In the genomic region with DNA sequence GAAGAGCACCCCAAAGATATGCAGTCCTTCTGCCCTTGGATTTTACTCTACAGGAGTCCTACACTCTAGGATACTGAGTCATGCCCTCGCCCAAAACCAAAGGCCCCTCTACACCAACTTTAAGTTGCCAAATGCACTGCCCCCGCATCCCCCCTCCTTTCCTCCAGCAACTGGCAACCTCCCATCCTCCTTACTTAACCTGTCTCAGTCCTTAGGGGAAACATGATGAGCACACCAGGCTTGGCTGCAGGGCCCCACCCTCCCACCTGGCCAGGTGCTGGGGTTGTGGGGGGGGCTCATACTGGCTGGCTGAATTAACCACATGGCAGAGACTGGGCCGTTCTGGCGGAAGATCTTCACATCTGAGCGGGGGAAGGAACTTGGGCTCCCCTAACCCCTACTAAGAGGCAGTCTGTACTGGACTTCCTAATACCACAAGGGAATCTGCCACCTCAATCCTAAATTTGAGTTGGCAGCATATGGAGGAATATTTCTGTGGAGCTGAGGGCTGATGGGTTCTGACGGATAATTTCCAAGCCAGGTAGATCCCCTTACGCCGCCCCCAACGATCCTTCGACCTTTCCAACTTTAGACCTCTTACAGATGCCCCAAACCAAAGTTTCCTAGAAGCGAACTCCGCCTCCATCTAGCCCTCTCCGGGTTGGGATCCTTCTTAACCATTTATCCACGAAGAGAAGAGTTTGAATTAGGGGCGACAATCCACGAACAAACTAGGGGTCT, we compare ENCODE assay signal across 6 cellular contexts. TPM values are rescaled to one million over a fixed set of nuclear protein-coding genes. Genes with fewer than 3 reads are reported as not detected.
DNase-seq lines count a peak whose midpoint lies in the region; ATAC-seq and TF ChIP-seq lines count a peak whose summit lies in the region.

No MANE protein-coding gene starts in this region.

- intact Hi-C loops in gastrocnemius medialis (cut with DNase I; ENCODE audit: low total_unique reads), result no loop called here

- peak in 1 of 2 donors; percentile 0 for ATAC-seq in gastrocnemius medialis

- TF ChIP-seq POLR2A in gastrocnemius medialis (IDR thresholded peaks at IDR 0.05), result peak; percentile 32 to 41

- H3K27me3 ChIP-seq in GM06990 (replicated peaks; ENCODE audit: control insufficient read depth, insufficient read depth, low read length) (no peaks in the 10 kb centered on the region), endocrine pancreas (ENCODE audit: control insufficient read depth, insufficient read depth, low read length) (no peaks in the 10 kb centered on the region), gastrocnemius medialis (no peaks in the 10 kb centered on the region)

- peaks cover 7% of the 10 kb centered on the region for H3K4me1 ChIP-seq in endocrine pancreas (ENCODE audit: control insufficient read depth, insufficient read depth, low read length)
- H3K4me1 ChIP-seq in gastrocnemius medialis, result peaks cover 57 to 66% of the 10 kb centered on the region in 2 donors

- H3K4me3 ChIP-seq in GM06990 (replicated peaks; ENCODE audit: low read depth, low read length) (peak overlapping the region; percentile 93), endocrine pancreas (ENCODE audit: control insufficient read depth, insufficient read depth, low read length) (peak overlapping the region; percentile 78), gastrocnemius medialis (peak overlapping the region; percentile 86 to 100 (median 96))

- no peaks in the 10 kb centered on the region for H3K36me3 ChIP-seq in GM06990 (ENCODE audit: control insufficient read depth, insufficient read depth, low read length)
- H3K36me3 ChIP-seq in endocrine pancreas (ENCODE audit: control insufficient read depth, insufficient read depth, low read length), result no peaks in the 10 kb centered on the region
- no peaks in the 10 kb centered on the region for H3K36me3 ChIP-seq in gastrocnemius medialis

- POLR2A ChIA-PET in GM10248 (lab: Yijun Ruan, JAX), result interaction anchor here (1.3 kb wide), 1 partner anchor 16 kb away, joined by 6 read pairs; a partner anchor contains a TSS

- DNase-seq in GM06990 (ENCODE audit: extremely low read depth, insufficient read length) (peak; percentile 51), OCI-M1 (lab: John Stamatoyannopoulos, UW) (peak; percentile 62), gastrocnemius medialis (peak in 1 of 2 donors; percentile 78), GM10248 (ENCODE audit: extremely low spot score) (no peak), inferior parietal cortex (ENCODE audit: extremely low spot score) (no peak)

- no peaks in the 10 kb centered on the region for H3K9me3 ChIP-seq in endocrine pancreas (ENCODE audit: control insufficient read depth, low read length)
- no peaks in the 10 kb centered on the region for H3K9me3 ChIP-seq in gastrocnemius medialis

- H3K27ac ChIP-seq in gastrocnemius medialis, result peak overlapping the region; percentile 94 to 100 (median 100)

- in situ Hi-C loops in gastrocnemius medialis (cut with MboI; ENCODE audit: low sequenced_read_pairs in 4 of 4), result no loop called here

- CTCF ChIA-PET in GM10248 (lab: Yijun Ruan, JAX), result interaction anchor here (0.9 kb wide), 1 partner anchor 24 kb away, joined by 4 read pairs; no protein-coding TSS in a partner anchor

- peak overlapping the region; percentile 97 for H3K9ac ChIP-seq in endocrine pancreas (ENCODE audit: control insufficient read depth, insufficient read depth, low read length)

- no peak for TF ChIP-seq CTCF in GM06990 (IDR thresholded peaks at IDR 0.05; ENCODE audit: insufficient read depth, low read length, poor library complexity, severe bottlenecking)
- TF ChIP-seq CTCF in gastrocnemius medialis (IDR thresholded peaks at IDR 0.05 in 4 of 5, conservative IDR thresholded peaks at IDR 0.05 in 1 of 5), result no peak
- TF ChIP-seq CTCF in GM10248 (IDR thresholded peaks at IDR 0.05; ENCODE audit: control extremely low read depth, extremely low read depth, low read depth, missing control alignments), result no peak

RNA-seq across cellular contexts. Expression of a gene that starts 1.1 kb away (rescaled TPM):
- 100 to 1,000 TPM; 154 to 281 (median 240) TPM for total RNA-seq in gastrocnemius medialis

RNA-seq across cellular contexts. Expression of a gene that starts 9.5 kb away (rescaled TPM):
- total RNA-seq in gastrocnemius medialis, result 100 to 1,000 TPM in 3 of 4 donors, 10 to 100 TPM in 1; 54.9 to 121 (median 102) TPM

RNA-seq across cellular contexts. Expression of a gene that starts 17.0 kb away (rescaled TPM):
- 10 to 100 TPM; 42.8 to 62.3 (median 46.5) TPM for total RNA-seq in gastrocnemius medialis

RNA-seq across cellular contexts. Expression of a gene that starts 21.8 kb away (rescaled TPM):
- total RNA-seq in gastrocnemius medialis, result 10 to 100 TPM in 3 of 4 donors, 1 to 10 TPM in 1; 9.5 to 16.4 (median 15.1) TPM

RNA-seq across cellular contexts. Expression of a gene that starts 22.1 kb away (rescaled TPM):
- total RNA-seq in gastrocnemius medialis, result 10 to 100 TPM; 12.9 to 28.0 (median 17.6) TPM

Comparison
In these comparisons a context has a peak if more than half of its experiments do, and no peak if none do; other contexts are left out.
1. DNase-seq: peak in GM06990 (single experiment) and OCI-M1 (single experiment); none in GM10248 (single experiment) and inferior parietal cortex (single experiment).
2. Peak in every context shown above with its lines, with median percentiles within 50 percentile points of each other: H3K4me3 ChIP-seq.